Comparison of ENCODE assay signal across 6 cellular contexts in genomic region chr5:177300971-177301370, GRCh38. TPM values are rescaled to one million over a fixed set of nuclear protein-coding genes. Genes with fewer than 3 reads are reported as not detected.
A peak's percentile ranks its signal among the peaks of the same experiment; 100 is the strongest.
DNase-seq lines count a peak whose midpoint lies in the region; TF ChIP-seq lines count a peak whose summit lies in the region.

No MANE protein-coding gene starts in this region.

- no peak overlapping the region for H3K4me3 ChIP-seq in brain microvascular endothelial cell (ENCODE audit: low read depth, low read length)

- H3K4me1 Mint-ChIP-seq in brain (peaks cover 50% of the 10 kb centered on the region), progenitor cell of endocrine pancreas (ENCODE audit: low read depth) (peaks cover 24% of the 10 kb centered on the region)

- no peaks in the 10 kb centered on the region for H3K27me3 Mint-ChIP-seq in brain
- H3K27me3 Mint-ChIP-seq in progenitor cell of endocrine pancreas: no peaks in the 10 kb centered on the region

- no peak for DNase-seq in progenitor cell of endocrine pancreas (ENCODE audit: low spot score, unreplicated experiment)
- DNase-seq in amygdala (lab: John Stamatoyannopoulos, UW): no peak
- DNase-seq in brain microvascular endothelial cell: no peak
- DNase-seq in iPS-NIHi11 (ENCODE audit: low spot score): no peak

- no peaks in the 10 kb centered on the region for H3K9me3 ChIP-seq in KOPT-K1 (ENCODE audit: insufficient read depth, low read length, poor library complexity, severe bottlenecking)

- H3K36me3 ChIP-seq in KOPT-K1 (ENCODE audit: insufficient read depth, low read length) (peaks cover 56% of the 10 kb centered on the region), brain microvascular endothelial cell (replicated peaks) (peaks cover 21% of the 10 kb centered on the region)

- H3K27ac Mint-ChIP-seq in brain: peak overlapping the region in 3 of 5 experiments; percentile 54 to 93 (median 80)
- H3K27ac Mint-ChIP-seq in progenitor cell of endocrine pancreas: peak overlapping the region; percentile 4

- TF ChIP-seq CTCF in brain (conservative IDR thresholded peaks at IDR 0.05) (no peak), progenitor cell of endocrine pancreas (IDR thresholded peaks at IDR 0.05; ENCODE audit: unreplicated experiment) (no peak), brain microvascular endothelial cell (IDR thresholded peaks at IDR 0.05; ENCODE audit: low read depth, low read length, missing control alignments) (no peak)

- H3K36me3 Mint-ChIP-seq in brain: peaks cover 31% of the 10 kb centered on the region
- H3K36me3 Mint-ChIP-seq in progenitor cell of endocrine pancreas (ENCODE audit: insufficient read depth): peaks cover 5% of the 10 kb centered on the region

- H3K27ac ChIP-seq in KOPT-K1 (ENCODE audit: low read depth, low read length, poor library complexity, severe bottlenecking) (peak overlapping the region; percentile 68), brain microvascular endothelial cell (no peak overlapping the region)

- no peaks in the 10 kb centered on the region for H3K27me3 ChIP-seq in brain microvascular endothelial cell (replicated peaks)

- H3K4me3 Mint-ChIP-seq in brain (peak overlapping the region; percentile 36 to 83 (median 64)), progenitor cell of endocrine pancreas (ENCODE audit: low read depth) (no peak overlapping the region)

- in situ Hi-C loops in brain microvascular endothelial cell (cut with HindIII; ENCODE audit: low pct_ligation_motif_present, low sequenced_read_pairs): loop anchor here (25.0 kb wide), 1 partner anchor 136 kb away; the partner anchor contains the start of genes GRK6 and PRR7

- H3K9me3 Mint-ChIP-seq in brain: no peaks in the 10 kb centered on the region
- H3K9me3 Mint-ChIP-seq in progenitor cell of endocrine pancreas (ENCODE audit: low read depth): no peaks in the 10 kb centered on the region

RNA-seq across cellular contexts. Expression of gene RAB24, which starts 2.5 kb away (rescaled TPM):
- 17.3 TPM for polyA plus RNA-seq in brain (ENCODE audit: insufficient read depth, low read depth, low replicate concordance)
- total RNA-seq in progenitor cell of endocrine pancreas: 26.9 and 30.0 TPM in 2 replicates

RNA-seq across cellular contexts. Expression of gene PRELID1, which starts 2.6 kb away (rescaled TPM):
- polyA plus RNA-seq in brain (ENCODE audit: insufficient read depth, low read depth, low replicate concordance): 96.8 TPM
- 94.0 and 114 TPM in 2 replicates for total RNA-seq in progenitor cell of endocrine pancreas

RNA-seq across cellular contexts. Expression of gene MXD3, which starts 10.7 kb away (rescaled TPM):
- 48.9 TPM for polyA plus RNA-seq in brain (ENCODE audit: insufficient read depth, low read depth, low replicate concordance)
- total RNA-seq in progenitor cell of endocrine pancreas: 20.1 and 20.6 TPM in 2 replicates

RNA-seq across cellular contexts. Expression of gene LMAN2, which starts 50.5 kb away (rescaled TPM):
- polyA plus RNA-seq in brain (ENCODE audit: insufficient read depth, low read depth, low replicate concordance): 130 TPM
- 106 and 111 TPM in 2 replicates for total RNA-seq in progenitor cell of endocrine pancreas

RNA-seq across cellular contexts. Expression of gene RGS14, which starts 56.8 kb away (rescaled TPM):
- 10.7 TPM for polyA plus RNA-seq in brain (ENCODE audit: insufficient read depth, low read depth, low replicate concordance)
- 13.0 and 15.0 TPM in 2 replicates for total RNA-seq in progenitor cell of endocrine pancreas
